6 cellular contexts compared by ENCODE assay signal in genomic region chr9:77725051-77725702, GRCh38.
"Had no signal": no experiment of that assay in that cellular context is flagged by ENCODE, and none has a peak within 500 bp of the region (broad histone marks: within the 10 kb centered on the region; RNA-seq: fewer than 3 reads in every experiment).

No MANE protein-coding gene starts in this region.

- ATAC-seq: body of pancreas, T-helper 17 cell had no signal

- H3K4me3 Mint-ChIP-seq: dendritic cell treated with granulocyte-macrophage colony-stimulating factor and Interleukin-4, amounts not matched to agents 40 ng/mL and 50 ng/mL, for 4 days; T-helper 17 cell had no signal

- H3K9me3 Mint-ChIP-seq: dendritic cell treated with granulocyte-macrophage colony-stimulating factor and Interleukin-4, amounts not matched to agents 40 ng/mL and 50 ng/mL, for 4 days had no signal

- H3K27me3 Mint-ChIP-seq: dendritic cell treated with granulocyte-macrophage colony-stimulating factor and Interleukin-4, amounts not matched to agents 40 ng/mL and 50 ng/mL, for 4 days; T-helper 17 cell had no signal

- DNase-seq: activated CD4-positive, CD25-positive, alpha-beta regulatory T cell treated with anti-CD3 and anti-CD28 coated beads, Interleukin-2, amount 50 U/mL, for 72 hours; body of pancreas; SHP77; T-helper 17 cell had no signal

- H3K4me3 ChIP-seq: body of pancreas, hepatocyte had no signal

- H3K27ac Mint-ChIP-seq: dendritic cell treated with granulocyte-macrophage colony-stimulating factor and Interleukin-4, amounts not matched to agents 40 ng/mL and 50 ng/mL, for 4 days; T-helper 17 cell had no signal
